ENCODE assay signal across 12 cellular contexts in the genomic region with DNA sequence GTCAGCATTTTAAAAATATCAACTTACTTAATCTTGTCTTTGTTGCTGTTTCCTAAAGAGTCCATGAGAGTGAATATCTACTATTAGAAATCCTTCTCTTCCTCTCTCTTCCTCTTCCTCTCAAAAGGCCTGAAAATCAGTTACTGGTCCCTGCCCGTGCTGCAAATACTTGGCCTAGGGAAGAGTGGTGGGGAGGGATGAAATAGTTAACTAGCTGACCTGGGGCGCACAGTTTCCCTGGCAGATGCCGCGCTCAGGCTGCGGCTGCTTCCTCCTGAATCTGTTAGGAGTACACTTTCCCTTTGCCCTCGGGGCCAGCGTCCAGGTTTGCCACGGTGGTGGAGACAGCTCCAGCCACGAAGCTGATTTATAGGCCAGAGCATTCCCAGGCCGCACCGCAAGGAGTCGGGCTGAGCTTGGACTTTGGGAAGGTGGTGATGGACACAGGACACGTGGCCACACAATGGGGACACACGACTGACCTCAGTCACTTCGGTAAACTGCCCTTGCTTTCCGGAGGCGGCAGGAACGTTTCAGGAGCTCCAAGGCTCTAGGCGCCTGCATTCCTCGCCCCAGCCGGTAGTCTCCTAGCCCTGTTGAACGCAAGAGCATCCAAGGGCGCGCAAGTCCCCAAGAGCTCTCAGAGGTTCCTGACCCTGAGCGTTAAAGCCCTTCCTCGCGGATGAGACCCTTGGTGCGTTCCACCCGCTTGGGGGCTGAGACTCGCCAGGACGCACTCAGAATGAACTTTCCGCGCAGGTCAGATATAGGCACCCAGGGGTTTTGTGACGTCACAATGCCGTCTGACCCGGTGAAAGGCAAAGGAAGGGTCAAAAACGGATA. TPM values are rescaled to one million over a fixed set of nuclear protein-coding genes. Genes with fewer than 3 reads are reported as not detected.
DNase-seq lines count a peak whose midpoint lies in the region; ATAC-seq and TF ChIP-seq lines count a peak whose summit lies in the region.
"Had no signal": no experiment of that assay in that cellular context is flagged by ENCODE, and none has a peak within 500 bp of the region (broad histone marks: within the 10 kb centered on the region; RNA-seq: fewer than 3 reads in every experiment).

No MANE protein-coding gene starts in this region.

- no peaks in the 10 kb centered on the region for H3K36me3 Mint-ChIP-seq in natural killer cell treated with Interleukin-12 subunit alpha and Interleukin-12 subunit beta and Interleukin-15 and Interleukin-18, amount 100 ng/mL, for 72 hours

- intact Hi-C loops in sciatic nerve (cut with DNase I): loop anchor here (10.0 kb wide), 1 partner anchor 584 kb away; no protein-coding TSS in a partner anchor

- H3K4me1 Mint-ChIP-seq in natural killer cell treated with Interleukin-12 subunit alpha and Interleukin-12 subunit beta and Interleukin-15 and Interleukin-18, amount 100 ng/mL, for 72 hours (ENCODE audit: low read depth in 2 of 2): no peaks in the 10 kb centered on the region

- H3K4me1 ChIP-seq in foreskin keratinocyte: no peaks in the 10 kb centered on the region

- H3K27me3 ChIP-seq in foreskin keratinocyte: peaks cover 67% of the 10 kb centered on the region

- no peak overlapping the region for H3K4me3 Mint-ChIP-seq in natural killer cell treated with Interleukin-12 subunit alpha and Interleukin-12 subunit beta and Interleukin-15 and Interleukin-18, amount 100 ng/mL, for 72 hours

- H3K27ac Mint-ChIP-seq in natural killer cell treated with Interleukin-12 subunit alpha and Interleukin-12 subunit beta and Interleukin-15 and Interleukin-18, amount 100 ng/mL, for 72 hours: no peak overlapping the region

- no peak for TF ChIP-seq CTCF in foreskin keratinocyte (conservative IDR thresholded peaks at IDR 0.05)

- peak; percentile 49 for DNase-seq in NCI-H1436 (lab: John Stamatoyannopoulos, UW)
- no peak for DNase-seq in NCI-H1436 treated with DMSO at 0.1 percent for 48 hours (lab: John Stamatoyannopoulos, UW)
- DNase-seq in NCI-H2196 (lab: John Stamatoyannopoulos, UW; ENCODE audit: unreplicated experiment): peak; percentile 84
- DNase-seq in foreskin keratinocyte: no peak
- no peak for DNase-seq in sciatic nerve (ENCODE audit: low spot score)
- DNase-seq in natural killer cell treated with Interleukin-12 subunit alpha and Interleukin-12 subunit beta and Interleukin-15 and Interleukin-18, amount 100 ng/mL, for 72 hours (ENCODE audit: low spot score): no peak
- no peak for DNase-seq in activated gamma-delta T cell treated with Interleukin-2 at 50 U/mL for 16 hours
- DNase-seq: 8988T; activated CD4-positive, alpha-beta T cell treated with anti-CD3 and anti-CD28 coated beads for 1 hour; NCI-H2171 treated with DMSO at 0.1 percent for 48 hours had no signal

- ATAC-seq in foreskin keratinocyte: peak; percentile 44
- ATAC-seq in sciatic nerve: peak; percentile 22
- ATAC-seq in natural killer cell treated with Interleukin-12 subunit alpha and Interleukin-12 subunit beta and Interleukin-15 and Interleukin-18, amount 100 ng/mL, for 72 hours: no peak
- no peak for ATAC-seq in HG03159 (IDR thresholded peaks at IDR 0.05; ENCODE audit: unreplicated experiment)

- H3K27ac ChIP-seq in foreskin keratinocyte: no peak overlapping the region

- H3K27me3 Mint-ChIP-seq in natural killer cell treated with Interleukin-12 subunit alpha and Interleukin-12 subunit beta and Interleukin-15 and Interleukin-18, amount 100 ng/mL, for 72 hours: peaks cover 50 to 68% of the 10 kb centered on the region in 2 donors

- no peaks in the 10 kb centered on the region for H3K9me3 Mint-ChIP-seq in natural killer cell treated with Interleukin-12 subunit alpha and Interleukin-12 subunit beta and Interleukin-15 and Interleukin-18, amount 100 ng/mL, for 72 hours

RNA-seq across cellular contexts. Expression of a gene that starts 7.1 kb away (rescaled TPM):
- total RNA-seq in foreskin keratinocyte (not detected in 2 replicates), sciatic nerve (not detected)
- polyA plus RNA-seq in foreskin keratinocyte: not detected in 2 replicates
- not detected for total RNA-seq in natural killer cell treated with Interleukin-12 subunit alpha and Interleukin-12 subunit beta and Interleukin-15 and Interleukin-18, amount 100 ng/mL, for 72 hours
- total RNA-seq: lung microvascular endothelial cell had no signal

RNA-seq across cellular contexts. Expression of a gene that starts 33.3 kb away (rescaled TPM):
- total RNA-seq in foreskin keratinocyte (not detected in 2 replicates), sciatic nerve (not detected)
- not detected in 2 replicates for polyA plus RNA-seq in foreskin keratinocyte
- total RNA-seq in natural killer cell treated with Interleukin-12 subunit alpha and Interleukin-12 subunit beta and Interleukin-15 and Interleukin-18, amount 100 ng/mL, for 72 hours: not detected
- total RNA-seq: lung microvascular endothelial cell had no signal

Comparison
In these comparisons a context has a peak if more than half of its experiments do, and no peak if none do; other contexts are left out.
1. DNase-seq: peak in NCI-H1436 (single experiment) and NCI-H2196 (single experiment); none in NCI-H1436 treated with DMSO at 0.1 percent for 48 hours (single experiment), foreskin keratinocyte (0 of 2), sciatic nerve (single experiment), natural killer cell treated with Interleukin-12 subunit alpha and Interleukin-12 subunit beta and Interleukin-15 and Interleukin-18, amount 100 ng/mL, for 72 hours (single experiment) and activated gamma-delta T cell treated with Interleukin-2 at 50 U/mL for 16 hours (single experiment).
2. ATAC-seq: peak in foreskin keratinocyte (single experiment) and sciatic nerve (single experiment); none in natural killer cell treated with Interleukin-12 subunit alpha and Interleukin-12 subunit beta and Interleukin-15 and Interleukin-18, amount 100 ng/mL, for 72 hours (0 of 2) and HG03159 (single experiment).